22 cellular contexts compared by ENCODE assay signal in the genomic region with DNA sequence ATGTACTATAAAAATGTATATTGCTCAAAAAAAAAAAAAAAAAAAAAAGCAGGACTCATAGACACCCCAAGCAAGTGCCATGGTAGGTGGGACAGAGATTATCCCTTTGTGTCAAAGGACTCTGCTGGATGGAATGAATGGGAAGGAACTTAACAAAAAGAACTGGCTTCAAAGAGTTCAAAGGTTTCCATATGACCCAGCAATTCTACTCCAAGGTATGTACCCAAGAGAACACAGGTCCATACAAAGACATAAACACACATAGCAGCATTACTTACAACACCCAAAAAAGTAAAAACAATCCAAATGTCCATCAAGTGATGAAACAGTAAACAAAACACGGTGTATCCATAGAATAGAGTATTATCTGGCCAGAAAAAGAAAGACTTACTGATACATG.
"Had no signal": no experiment of that assay in that cellular context is flagged by ENCODE, and none has a peak within 500 bp of the region (broad histone marks: within the 10 kb centered on the region; RNA-seq: fewer than 3 reads in every experiment).

No MANE protein-coding gene starts in this region.

- DNase-seq: colonic mucosa; cortex of kidney; effector CD4-positive, alpha-beta T cell; effector memory CD4-positive, alpha-beta T cell; foreskin keratinocyte; head of caudate nucleus; heart right ventricle; hippocampal formation; left cardiac atrium; left lung; left ventricle myocardium superior; lower lobe of right lung; mesenchymal stem cell; mucosa of descending colon had no signal

- H3K4me1 Mint-ChIP-seq: mesothelial cell of epicardium had no signal

- FAIRE-seq: endothelial cell of umbilical vein, frontal cortex, islet of Langerhans, keratinocyte had no signal

- H3K4me3 ChIP-seq: colonic mucosa, esophagus muscularis mucosa, gastroesophageal sphincter, heart right ventricle, left lung, lower lobe of right lung, mucosa of descending colon had no signal

- H3K36me3 ChIP-seq: colonic mucosa had no signal

- H3K27me3 ChIP-seq: colonic mucosa, esophagus muscularis mucosa, foreskin keratinocyte, gastroesophageal sphincter, heart right ventricle, left lung had no signal

- H3K27me3 Mint-ChIP-seq: dendritic cell treated with granulocyte-macrophage colony-stimulating factor and Interleukin-4, amounts not matched to agents 40 ng/mL and 50 ng/mL, for 4 days had no signal

- ATAC-seq: foreskin keratinocyte, gastroesophageal sphincter, heart right ventricle, left cardiac atrium, left lung, left ventricle myocardium superior, lower lobe of right lung, mucosa of descending colon had no signal

- H3K9me3 ChIP-seq: colonic mucosa, mucosa of descending colon had no signal

- H3K27ac Mint-ChIP-seq: dendritic cell treated with granulocyte-macrophage colony-stimulating factor and Interleukin-4, amounts not matched to agents 40 ng/mL and 50 ng/mL, for 4 days; mesothelial cell of epicardium had no signal

- H3K27ac ChIP-seq: colonic mucosa, esophagus muscularis mucosa, foreskin keratinocyte, gastroesophageal sphincter, heart right ventricle, left lung, lower lobe of right lung had no signal

- H3K4me3 Mint-ChIP-seq: dendritic cell treated with granulocyte-macrophage colony-stimulating factor and Interleukin-4, amounts not matched to agents 40 ng/mL and 50 ng/mL, for 4 days; mesothelial cell of epicardium had no signal

- H3K4me1 ChIP-seq: colonic mucosa, esophagus muscularis mucosa, foreskin keratinocyte, gastroesophageal sphincter, left lung, lower lobe of right lung had no signal
